1 cellular context compared by ENCODE assay signal in genomic region chr1:25861316-25862286, GRCh38.
TF ChIP-seq lines count a peak whose summit lies in the region.

No MANE protein-coding gene starts in this region.

TF ChIP-seq in endothelial cell of umbilical vein, 7 proteins besides CTCF, POLR2A, EP300 and RAD21:
- TF ChIP-seq POLR2AphosphoS5 (IDR thresholded peaks at IDR 0.05; ENCODE audit: insufficient read depth, low read depth, low read length) = no peak
- TF ChIP-seq GATA2 (IDR thresholded peaks at IDR 0.05; ENCODE audit: insufficient read depth, insufficient read length, low read depth, low read length) = no peak
- no peak for TF ChIP-seq FOS (IDR thresholded peaks at IDR 0.05; ENCODE audit: borderline replicate concordance, insufficient read depth, low read length)
- TF ChIP-seq EZH2 (IDR thresholded peaks at IDR 0.05; ENCODE audit: borderline replicate concordance, low read depth, low read length, severe bottlenecking) = no peak
- TF ChIP-seq MYC (IDR thresholded peaks at IDR 0.05; ENCODE audit: low read depth, low read length) = no peak
- no peak for TF ChIP-seq JUN (IDR thresholded peaks at IDR 0.05; ENCODE audit: borderline replicate concordance, insufficient read depth, insufficient read length, low read depth)
- no peak for TF ChIP-seq MAX (IDR thresholded peaks at IDR 0.05; ENCODE audit: insufficient read depth, insufficient read length)
